In genomic region chr12:82627799-82628198, GRCh38 we compare ENCODE assay signal across 8 cellular contexts. TPM values are rescaled to one million over a fixed set of nuclear protein-coding genes. Genes with fewer than 3 reads are reported as not detected.
DNase-seq lines count a peak whose midpoint lies in the region; ATAC-seq and TF ChIP-seq lines count a peak whose summit lies in the region.

No MANE protein-coding gene starts in this region.

- no peaks in the 10 kb centered on the region for H3K4me1 Mint-ChIP-seq in activated CD4-positive, alpha-beta T cell treated with anti-CD3 and anti-CD28 coated beads, Interleukin-2, amount 10 ng/mL, durations not matched to agents 7 days and 5 days

- POLR2A ChIA-PET in activated CD4-positive, alpha-beta T cell treated with anti-CD3 and anti-CD28 coated beads, Interleukin-2, amount 10 ng/mL, durations not matched to agents 7 days and 5 days (lab: Charles Lee): no interaction called here

- no peak overlapping the region for H3K27ac Mint-ChIP-seq in activated CD4-positive, alpha-beta T cell treated with anti-CD3 and anti-CD28 coated beads, Interleukin-2, amount 10 ng/mL, durations not matched to agents 7 days and 5 days

- H3K4me1 ChIP-seq in lower lobe of right lung (no peaks in the 10 kb centered on the region), vagina (no peaks in the 10 kb centered on the region)

- no peaks in the 10 kb centered on the region for H3K9me3 Mint-ChIP-seq in activated CD4-positive, alpha-beta T cell treated with anti-CD3 and anti-CD28 coated beads, Interleukin-2, amount 10 ng/mL, durations not matched to agents 7 days and 5 days

- CTCF ChIA-PET in activated CD4-positive, alpha-beta T cell treated with anti-CD3 and anti-CD28 coated beads, Interleukin-2, amount 10 ng/mL, durations not matched to agents 7 days and 5 days (lab: Charles Lee): no interaction called here

- TF ChIP-seq CTCF in WERI-Rb-1 (IDR thresholded peaks at IDR 0.05; ENCODE audit: low read depth, low read length) (peak; percentile 31; the same call in 1 of the 2 replicates), lower lobe of right lung (IDR thresholded peaks at IDR 0.05) (no peak), vagina (IDR thresholded peaks at IDR 0.05) (no peak)

- no peaks in the 10 kb centered on the region for H3K36me3 Mint-ChIP-seq in activated CD4-positive, alpha-beta T cell treated with anti-CD3 and anti-CD28 coated beads, Interleukin-2, amount 10 ng/mL, durations not matched to agents 7 days and 5 days (ENCODE audit: low read depth)

- H3K27me3 Mint-ChIP-seq in activated CD4-positive, alpha-beta T cell treated with anti-CD3 and anti-CD28 coated beads, Interleukin-2, amount 10 ng/mL, durations not matched to agents 7 days and 5 days: no peaks in the 10 kb centered on the region

- H3K4me3 ChIP-seq in WERI-Rb-1 (ENCODE audit: low read depth, low read length) (no peak overlapping the region), lower lobe of right lung (no peak overlapping the region), vagina (no peak overlapping the region)

- peak; percentile 29 to 72 for ATAC-seq in lower lobe of right lung

- H3K9me3 ChIP-seq in WERI-Rb-1 (ENCODE audit: severe bottlenecking): no peaks in the 10 kb centered on the region
- H3K9me3 ChIP-seq in lower lobe of right lung: no peaks in the 10 kb centered on the region
- no peaks in the 10 kb centered on the region for H3K9me3 ChIP-seq in vagina

- intact Hi-C loops in lower lobe of right lung (cut with DNase I) (no loop called here), vagina (cut with DNase I) (no loop called here)

- no peaks in the 10 kb centered on the region for H3K27me3 ChIP-seq in WERI-Rb-1 (ENCODE audit: insufficient read depth, low read depth, severe bottlenecking)
- no peaks in the 10 kb centered on the region for H3K27me3 ChIP-seq in lower lobe of right lung (ENCODE audit: low read depth)
- no peaks in the 10 kb centered on the region for H3K27me3 ChIP-seq in vagina

- no peaks in the 10 kb centered on the region for H3K36me3 ChIP-seq in WERI-Rb-1
- H3K36me3 ChIP-seq in lower lobe of right lung: no peaks in the 10 kb centered on the region
- H3K36me3 ChIP-seq in vagina: no peaks in the 10 kb centered on the region

- no peak for TF ChIP-seq POLR2A in vagina (IDR thresholded peaks at IDR 0.05)

- H3K4me3 Mint-ChIP-seq in activated CD4-positive, alpha-beta T cell treated with anti-CD3 and anti-CD28 coated beads, Interleukin-2, amount 10 ng/mL, durations not matched to agents 7 days and 5 days: no peak overlapping the region

- DNase-seq in NCI-H510A treated with DMSO at 0.1 percent for 48 hours (lab: John Stamatoyannopoulos, UW): peak; percentile 37
- DNase-seq in NCI-H510A (lab: John Stamatoyannopoulos, UW): no peak
- DNase-seq in HuH-7.5 (ENCODE audit: low spot score): peak; percentile 7
- no peak for DNase-seq in WERI-Rb-1
- no peak for DNase-seq in lower lobe of right lung
- no peak for DNase-seq in activated CD4-positive, alpha-beta T cell treated with anti-CD3 and anti-CD28 coated beads for 48 hours
- no peak for DNase-seq in activated CD4-positive, alpha-beta T cell treated with anti-CD3 and anti-CD28 coated beads, Interleukin-2, amount 10 ng/mL, durations not matched to agents 7 days and 5 days
- no peak for DNase-seq in vagina (ENCODE audit: extremely low spot score in 2 of 2)

- H3K27ac ChIP-seq in WERI-Rb-1 (no peak overlapping the region), lower lobe of right lung (no peak overlapping the region), vagina (no peak overlapping the region)

RNA-seq across cellular contexts. Expression of gene TMTC2, which starts 58.9 kb away (rescaled TPM):
- total RNA-seq in lower lobe of right lung: 31.4 TPM
- total RNA-seq in activated CD4-positive, alpha-beta T cell treated with anti-CD3 and anti-CD28 coated beads, Interleukin-2, amount 10 ng/mL, durations not matched to agents 7 days and 5 days: 1 to 10 TPM; 1.8 to 2.5 TPM
- total RNA-seq in vagina: 15.5 TPM

Comparison
In these comparisons a context has a peak if more than half of its experiments do, and no peak if none do; other contexts are left out.
1. DNase-seq: peak in NCI-H510A treated with DMSO at 0.1 percent for 48 hours (single experiment) and HuH-7.5 (single experiment); none in NCI-H510A (single experiment), WERI-Rb-1 (single experiment), lower lobe of right lung (single experiment), activated CD4-positive, alpha-beta T cell treated with anti-CD3 and anti-CD28 coated beads for 48 hours (single experiment), activated CD4-positive, alpha-beta T cell treated with anti-CD3 and anti-CD28 coated beads, Interleukin-2, amount 10 ng/mL, durations not matched to agents 7 days and 5 days (single experiment) and vagina (0 of 2).